In genomic region chr10:94102436-94102835, GRCh38 we compare ENCODE assay signal across 30 cellular contexts.
"Had no signal": no experiment of that assay in that cellular context is flagged by ENCODE, and none has a peak within 500 bp of the region (broad histone marks: within the 10 kb centered on the region; RNA-seq: fewer than 3 reads in every experiment).

No MANE protein-coding gene starts in this region.

- H3K4me1 Mint-ChIP-seq: activated naive CD8-positive, alpha-beta T cell treated with anti-CD3 and anti-CD28 coated beads, Interleukin-2, amount 10 ng/mL, durations not matched to agents 7 days and 5 days; T-cell had no signal

- H3K9ac ChIP-seq: KMS-11 had no signal

- H3K27me3 ChIP-seq: adrenal gland, MG63 had no signal

- H3K27ac Mint-ChIP-seq: activated CD4-positive, alpha-beta memory T cell treated with anti-CD3 and anti-CD28 coated beads, Interleukin-2, amount 10 ng/mL, durations not matched to agents 7 days and 5 days; activated naive CD8-positive, alpha-beta T cell treated with anti-CD3 and anti-CD28 coated beads, Interleukin-2, amount 10 ng/mL, durations not matched to agents 7 days and 5 days; activated T-cell treated with anti-CD3 and anti-CD28 coated beads, Interleukin-2, amount 50 U/mL, for 72 hours; activated T-helper 2 cell treated with anti-CD3 and anti-CD28 coated beads, Interferon-gamma antibody, Interleukin-2, Interleukin-4, amounts not matched to agents 10 μg/mL and 5 μg/mL and 100 μg/mL, durations not matched to agents 14 hours and 24 hours and 36 hours; T-cell had no signal

- H3K9me3 Mint-ChIP-seq: activated CD4-positive, alpha-beta memory T cell treated with anti-CD3 and anti-CD28 coated beads, Interleukin-2, amount 10 ng/mL, durations not matched to agents 7 days and 5 days; activated naive CD8-positive, alpha-beta T cell treated with anti-CD3 and anti-CD28 coated beads, Interleukin-2, amount 10 ng/mL, durations not matched to agents 7 days and 5 days; activated T-helper 2 cell treated with anti-CD3 and anti-CD28 coated beads, Interferon-gamma antibody, Interleukin-2, Interleukin-4, amounts not matched to agents 10 μg/mL and 5 μg/mL and 100 μg/mL, durations not matched to agents 14 hours and 24 hours and 36 hours; T-cell had no signal

- H3K4me3 ChIP-seq: adrenal gland, MG63, SK-N-MC had no signal

- H3K36me3 ChIP-seq: adrenal gland, MG63 had no signal

- ATAC-seq: activated T-cell treated with anti-CD3 and anti-CD28 coated beads, Interleukin-2, amount 50 U/mL, for 72 hours; Panc1; Right ventricle myocardium inferior; T-cell had no signal

- H3K9me3 ChIP-seq: adrenal gland, MG63 had no signal

- H3K36me3 Mint-ChIP-seq: activated naive CD8-positive, alpha-beta T cell treated with anti-CD3 and anti-CD28 coated beads, Interleukin-2, amount 10 ng/mL, durations not matched to agents 7 days and 5 days; T-cell had no signal

- H3K27ac ChIP-seq: adrenal gland, KMS-11, SK-N-MC, VCaP had no signal

- DNase-seq: activated CD4-positive, alpha-beta memory T cell treated with anti-CD3 and anti-CD28 coated beads, Interleukin-2, amount 10 ng/mL, durations not matched to agents 7 days and 5 days; activated CD4-positive, alpha-beta T cell treated with anti-CD3 and anti-CD28 coated beads, Interleukin-2, amount 50 U/mL, for 1 hour; activated CD4-positive, CD25-positive, alpha-beta regulatory T cell; activated gamma-delta T cell treated with Interleukin-2 at 50 U/mL for 16 hours; activated naive CD4-positive, alpha-beta T cell treated with anti-CD3 and anti-CD28 coated beads, Interleukin-2, amount 50 U/mL, for 16 hours; activated naive CD8-positive, alpha-beta T cell treated with anti-CD3 and anti-CD28 coated beads, Interleukin-2, amount 10 ng/mL, durations not matched to agents 7 days and 5 days; activated T-cell treated with anti-CD3 and anti-CD28 coated beads for 4 hours; activated T-cell treated with anti-CD3 and anti-CD28 coated beads, Interleukin-2, amount 50 U/mL, for 72 hours; adrenal gland; anterior cingulate cortex; MG63; MV-4-11; NCI-H1092 treated with DMSO at 0.1 percent for 48 hours; NCI-H1436; NCI-H1694 treated with DMSO at 0.1 percent for 48 hours; NCI-H2081; NCI-H510A treated with DMSO at 0.1 percent for 48 hours; NCI-H69; NK-92 treated with Interleukin-12 subunit alpha and Interleukin-12 subunit beta, amount 100 ng/mL, for 24 hours; OCI-M1; RPMI8226; T-cell; T-helper 2 cell; T1000 had no signal

- H3K4me3 Mint-ChIP-seq: activated CD4-positive, alpha-beta memory T cell treated with anti-CD3 and anti-CD28 coated beads, Interleukin-2, amount 10 ng/mL, durations not matched to agents 7 days and 5 days; activated naive CD8-positive, alpha-beta T cell treated with anti-CD3 and anti-CD28 coated beads, Interleukin-2, amount 10 ng/mL, durations not matched to agents 7 days and 5 days; activated T-cell treated with anti-CD3 and anti-CD28 coated beads, Interleukin-2, amount 50 U/mL, for 72 hours; T-cell had no signal

- H3K4me2 ChIP-seq: KMS-11 had no signal
